In the genomic region with DNA sequence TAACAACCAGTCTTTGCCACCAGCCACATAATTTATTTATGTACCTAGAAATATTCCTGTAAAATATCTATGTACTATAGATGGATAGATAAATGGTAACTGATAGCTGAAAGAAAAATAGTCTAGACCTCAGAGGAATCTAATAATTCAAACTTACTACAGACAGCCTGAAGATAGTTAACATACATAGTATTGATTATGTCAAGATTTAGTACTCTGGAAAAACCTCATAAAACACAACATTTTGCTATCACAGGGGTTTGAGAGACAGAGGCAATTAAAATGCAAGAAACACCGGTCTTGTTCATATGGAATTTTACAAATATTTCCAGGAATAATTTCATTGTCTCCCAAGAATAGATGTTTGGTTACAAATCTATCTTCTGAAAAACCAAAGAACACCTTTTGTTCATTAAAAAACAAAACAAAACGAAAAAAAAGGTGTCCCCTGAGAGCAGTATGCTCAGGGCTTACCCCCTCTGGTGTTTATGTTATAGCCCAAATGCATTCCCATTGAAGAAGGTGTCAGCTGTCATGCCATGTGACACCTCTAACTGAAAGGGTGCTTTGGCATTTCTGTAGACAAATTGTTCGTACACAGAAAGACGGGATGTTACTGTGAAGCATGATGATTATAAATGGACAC, we compare ENCODE assay signal across 2 cellular contexts.
TF ChIP-seq lines count a peak whose summit lies in the region.

No MANE protein-coding gene starts in this region.

TF ChIP-seq in HEK293, 187 proteins besides CTCF, POLR2A, EP300 and RAD21 (continued from another document and continues in another):
- TF ChIP-seq, protein P1, sequence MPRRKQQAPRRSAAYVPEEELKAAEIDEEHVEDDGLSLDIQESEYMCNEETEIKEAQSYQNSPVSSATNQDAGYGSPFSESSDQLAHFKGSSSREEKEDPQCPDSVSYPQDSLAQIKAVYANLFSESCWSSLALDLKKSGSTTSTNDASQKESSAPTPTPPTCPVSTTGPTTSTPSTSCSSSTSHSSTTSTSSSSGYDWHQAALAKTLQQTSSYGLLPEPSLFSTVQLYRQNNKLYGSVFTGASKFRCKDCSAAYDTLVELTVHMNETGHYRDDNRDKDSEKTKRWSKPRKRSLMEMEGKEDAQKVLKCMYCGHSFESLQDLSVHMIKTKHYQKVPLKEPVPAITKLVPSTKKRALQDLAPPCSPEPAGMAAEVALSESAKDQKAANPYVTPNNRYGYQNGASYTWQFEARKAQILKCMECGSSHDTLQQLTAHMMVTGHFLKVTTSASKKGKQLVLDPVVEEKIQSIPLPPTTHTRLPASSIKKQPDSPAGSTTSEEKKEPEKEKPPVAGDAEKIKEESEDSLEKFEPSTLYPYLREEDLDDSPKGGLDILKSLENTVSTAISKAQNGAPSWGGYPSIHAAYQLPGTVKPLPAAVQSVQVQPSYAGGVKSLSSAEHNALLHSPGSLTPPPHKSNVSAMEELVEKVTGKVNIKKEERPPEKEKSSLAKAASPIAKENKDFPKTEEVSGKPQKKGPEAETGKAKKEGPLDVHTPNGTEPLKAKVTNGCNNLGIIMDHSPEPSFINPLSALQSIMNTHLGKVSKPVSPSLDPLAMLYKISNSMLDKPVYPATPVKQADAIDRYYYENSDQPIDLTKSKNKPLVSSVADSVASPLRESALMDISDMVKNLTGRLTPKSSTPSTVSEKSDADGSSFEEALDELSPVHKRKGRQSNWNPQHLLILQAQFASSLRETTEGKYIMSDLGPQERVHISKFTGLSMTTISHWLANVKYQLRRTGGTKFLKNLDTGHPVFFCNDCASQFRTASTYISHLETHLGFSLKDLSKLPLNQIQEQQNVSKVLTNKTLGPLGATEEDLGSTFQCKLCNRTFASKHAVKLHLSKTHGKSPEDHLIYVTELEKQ (tag by site-specific recombination; IDR thresholded peaks at IDR 0.05; ENCODE audit: borderline replicate concordance), result no peak
- TF ChIP-seq ZNF530 (tag by site-specific recombination; IDR thresholded peaks at IDR 0.05; ENCODE audit: low read depth) (no peak), ZNF48 (tag by site-specific recombination; IDR thresholded peaks at IDR 0.05) (no peak), RBAK (tag by site-specific recombination; IDR thresholded peaks at IDR 0.05) (no peak), ZNF391 (tag by site-specific recombination; IDR thresholded peaks at IDR 0.05; ENCODE audit: borderline replicate concordance, low read depth) (no peak), ZFP37 (tag by site-specific recombination; IDR thresholded peaks at IDR 0.05) (no peak), HOXC10 (CRISPR knock-in tag; IDR thresholded peaks at IDR 0.05) (no peak), ZNF670 (tag by site-specific recombination; IDR thresholded peaks at IDR 0.05; ENCODE audit: low read depth) (no peak), KLF7 (tag by site-specific recombination; IDR thresholded peaks at IDR 0.05; ENCODE audit: borderline replicate concordance) (no peak), ZNF24 (tag by site-specific recombination; IDR thresholded peaks at IDR 0.05) (no peak), SETDB1 (IDR thresholded peaks at IDR 0.05; ENCODE audit: insufficient read length, low read length) (no peak), GLIS1 (tag by site-specific recombination; IDR thresholded peaks at IDR 0.05) (peak; percentile 71), ZNF274 (IDR thresholded peaks at IDR 0.05; ENCODE audit: low read length) (no peak), ZNF274 (tag by site-specific recombination; IDR thresholded peaks at IDR 0.05; ENCODE audit: borderline replicate concordance) (no peak), ZNF501 (tag by site-specific recombination; IDR thresholded peaks at IDR 0.05) (no peak), ZNF214 (tag by site-specific recombination; IDR thresholded peaks at IDR 0.05; ENCODE audit: borderline replicate concordance) (no peak), ZBTB20 (tag by site-specific recombination; IDR thresholded peaks at IDR 0.05) (no peak), TRIM28 (IDR thresholded peaks at IDR 0.05; ENCODE audit: borderline replicate concordance, low read length) (0 out of 2 replicates have a peak, but pooled peaks have one; percentile 52), ZNF664 (tag by site-specific recombination; IDR thresholded peaks at IDR 0.05) (no peak)
- TF ChIP-seq, protein P2, sequence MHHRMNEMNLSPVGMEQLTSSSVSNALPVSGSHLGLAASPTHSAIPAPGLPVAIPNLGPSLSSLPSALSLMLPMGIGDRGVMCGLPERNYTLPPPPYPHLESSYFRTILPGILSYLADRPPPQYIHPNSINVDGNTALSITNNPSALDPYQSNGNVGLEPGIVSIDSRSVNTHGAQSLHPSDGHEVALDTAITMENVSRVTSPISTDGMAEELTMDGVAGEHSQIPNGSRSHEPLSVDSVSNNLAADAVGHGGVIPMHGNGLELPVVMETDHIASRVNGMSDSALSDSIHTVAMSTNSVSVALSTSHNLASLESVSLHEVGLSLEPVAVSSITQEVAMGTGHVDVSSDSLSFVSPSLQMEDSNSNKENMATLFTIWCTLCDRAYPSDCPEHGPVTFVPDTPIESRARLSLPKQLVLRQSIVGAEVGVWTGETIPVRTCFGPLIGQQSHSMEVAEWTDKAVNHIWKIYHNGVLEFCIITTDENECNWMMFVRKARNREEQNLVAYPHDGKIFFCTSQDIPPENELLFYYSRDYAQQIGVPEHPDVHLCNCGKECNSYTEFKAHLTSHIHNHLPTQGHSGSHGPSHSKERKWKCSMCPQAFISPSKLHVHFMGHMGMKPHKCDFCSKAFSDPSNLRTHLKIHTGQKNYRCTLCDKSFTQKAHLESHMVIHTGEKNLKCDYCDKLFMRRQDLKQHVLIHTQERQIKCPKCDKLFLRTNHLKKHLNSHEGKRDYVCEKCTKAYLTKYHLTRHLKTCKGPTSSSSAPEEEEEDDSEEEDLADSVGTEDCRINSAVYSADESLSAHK (tag by site-specific recombination; IDR thresholded peaks at IDR 0.05), result no peak
- TF ChIP-seq, protein P3, sequence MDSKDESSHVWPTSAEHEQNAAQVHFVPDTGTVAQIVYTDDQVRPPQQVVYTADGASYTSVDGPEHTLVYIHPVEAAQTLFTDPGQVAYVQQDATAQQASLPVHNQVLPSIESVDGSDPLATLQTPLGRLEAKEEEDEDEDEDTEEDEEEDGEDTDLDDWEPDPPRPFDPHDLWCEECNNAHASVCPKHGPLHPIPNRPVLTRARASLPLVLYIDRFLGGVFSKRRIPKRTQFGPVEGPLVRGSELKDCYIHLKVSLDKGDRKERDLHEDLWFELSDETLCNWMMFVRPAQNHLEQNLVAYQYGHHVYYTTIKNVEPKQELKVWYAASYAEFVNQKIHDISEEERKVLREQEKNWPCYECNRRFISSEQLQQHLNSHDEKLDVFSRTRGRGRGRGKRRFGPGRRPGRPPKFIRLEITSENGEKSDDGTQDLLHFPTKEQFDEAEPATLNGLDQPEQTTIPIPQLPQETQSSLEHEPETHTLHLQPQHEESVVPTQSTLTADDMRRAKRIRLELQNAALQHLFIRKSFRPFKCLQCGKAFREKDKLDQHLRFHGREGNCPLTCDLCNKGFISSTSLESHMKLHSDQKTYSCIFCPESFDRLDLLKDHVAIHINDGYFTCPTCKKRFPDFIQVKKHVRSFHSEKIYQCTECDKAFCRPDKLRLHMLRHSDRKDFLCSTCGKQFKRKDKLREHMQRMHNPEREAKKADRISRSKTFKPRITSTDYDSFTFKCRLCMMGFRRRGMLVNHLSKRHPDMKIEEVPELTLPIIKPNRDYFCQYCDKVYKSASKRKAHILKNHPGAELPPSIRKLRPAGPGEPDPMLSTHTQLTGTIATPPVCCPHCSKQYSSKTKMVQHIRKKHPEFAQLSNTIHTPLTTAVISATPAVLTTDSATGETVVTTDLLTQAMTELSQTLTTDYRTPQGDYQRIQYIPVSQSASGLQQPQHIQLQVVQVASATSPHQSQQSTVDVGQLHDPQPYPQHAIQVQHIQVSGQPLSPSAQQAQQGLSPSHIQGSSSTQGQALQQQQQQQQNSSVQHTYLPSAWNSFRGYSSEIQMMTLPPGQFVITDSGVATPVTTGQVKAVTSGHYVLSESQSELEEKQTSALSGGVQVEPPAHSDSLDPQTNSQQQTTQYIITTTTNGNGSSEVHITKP (tag by site-specific recombination; IDR thresholded peaks at IDR 0.05), result peak; percentile 75

TF ChIP-seq in WTC11, 78 proteins besides CTCF, POLR2A, EP300 and RAD21 (continued from another document):
- TF ChIP-seq, protein P4, sequence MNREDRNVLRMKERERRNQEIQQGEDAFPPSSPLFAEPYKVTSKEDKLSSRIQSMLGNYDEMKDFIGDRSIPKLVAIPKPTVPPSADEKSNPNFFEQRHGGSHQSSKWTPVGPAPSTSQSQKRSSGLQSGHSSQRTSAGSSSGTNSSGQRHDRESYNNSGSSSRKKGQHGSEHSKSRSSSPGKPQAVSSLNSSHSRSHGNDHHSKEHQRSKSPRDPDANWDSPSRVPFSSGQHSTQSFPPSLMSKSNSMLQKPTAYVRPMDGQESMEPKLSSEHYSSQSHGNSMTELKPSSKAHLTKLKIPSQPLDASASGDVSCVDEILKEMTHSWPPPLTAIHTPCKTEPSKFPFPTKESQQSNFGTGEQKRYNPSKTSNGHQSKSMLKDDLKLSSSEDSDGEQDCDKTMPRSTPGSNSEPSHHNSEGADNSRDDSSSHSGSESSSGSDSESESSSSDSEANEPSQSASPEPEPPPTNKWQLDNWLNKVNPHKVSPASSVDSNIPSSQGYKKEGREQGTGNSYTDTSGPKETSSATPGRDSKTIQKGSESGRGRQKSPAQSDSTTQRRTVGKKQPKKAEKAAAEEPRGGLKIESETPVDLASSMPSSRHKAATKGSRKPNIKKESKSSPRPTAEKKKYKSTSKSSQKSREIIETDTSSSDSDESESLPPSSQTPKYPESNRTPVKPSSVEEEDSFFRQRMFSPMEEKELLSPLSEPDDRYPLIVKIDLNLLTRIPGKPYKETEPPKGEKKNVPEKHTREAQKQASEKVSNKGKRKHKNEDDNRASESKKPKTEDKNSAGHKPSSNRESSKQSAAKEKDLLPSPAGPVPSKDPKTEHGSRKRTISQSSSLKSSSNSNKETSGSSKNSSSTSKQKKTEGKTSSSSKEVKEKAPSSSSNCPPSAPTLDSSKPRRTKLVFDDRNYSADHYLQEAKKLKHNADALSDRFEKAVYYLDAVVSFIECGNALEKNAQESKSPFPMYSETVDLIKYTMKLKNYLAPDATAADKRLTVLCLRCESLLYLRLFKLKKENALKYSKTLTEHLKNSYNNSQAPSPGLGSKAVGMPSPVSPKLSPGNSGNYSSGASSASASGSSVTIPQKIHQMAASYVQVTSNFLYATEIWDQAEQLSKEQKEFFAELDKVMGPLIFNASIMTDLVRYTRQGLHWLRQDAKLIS (CRISPR knock-in tag; IDR thresholded peaks at IDR 0.05; ENCODE audit: borderline replicate concordance), result no peak
- TF ChIP-seq, protein P5, sequence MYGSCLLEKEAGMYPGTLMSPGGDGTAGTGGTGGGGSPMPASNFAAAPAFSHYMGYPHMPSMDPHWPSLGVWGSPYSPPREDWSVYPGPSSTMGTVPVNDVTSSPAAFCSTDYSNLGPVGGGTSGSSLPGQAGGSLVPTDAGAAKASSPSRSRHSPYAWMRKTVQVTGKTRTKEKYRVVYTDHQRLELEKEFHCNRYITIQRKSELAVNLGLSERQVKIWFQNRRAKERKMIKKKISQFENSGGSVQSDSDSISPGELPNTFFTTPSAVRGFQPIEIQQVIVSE (CRISPR knock-in tag; IDR thresholded peaks at IDR 0.05; ENCODE audit: borderline replicate concordance), result no peak
- TF ChIP-seq TEAD1 (CRISPR knock-in tag; IDR thresholded peaks at IDR 0.05) (no peak), NR3C1 (CRISPR knock-in tag; conservative IDR thresholded peaks at IDR 0.05; ENCODE audit: low read depth) (no peak)
- TF ChIP-seq, protein P6, sequence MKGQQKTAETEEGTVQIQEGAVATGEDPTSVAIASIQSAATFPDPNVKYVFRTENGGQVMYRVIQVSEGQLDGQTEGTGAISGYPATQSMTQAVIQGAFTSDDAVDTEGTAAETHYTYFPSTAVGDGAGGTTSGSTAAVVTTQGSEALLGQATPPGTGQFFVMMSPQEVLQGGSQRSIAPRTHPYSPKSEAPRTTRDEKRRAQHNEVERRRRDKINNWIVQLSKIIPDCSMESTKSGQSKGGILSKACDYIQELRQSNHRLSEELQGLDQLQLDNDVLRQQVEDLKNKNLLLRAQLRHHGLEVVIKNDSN (CRISPR knock-in tag; IDR thresholded peaks at IDR 0.05), result no peak
